1 cellular context compared by ENCODE assay signal in the genomic region with DNA sequence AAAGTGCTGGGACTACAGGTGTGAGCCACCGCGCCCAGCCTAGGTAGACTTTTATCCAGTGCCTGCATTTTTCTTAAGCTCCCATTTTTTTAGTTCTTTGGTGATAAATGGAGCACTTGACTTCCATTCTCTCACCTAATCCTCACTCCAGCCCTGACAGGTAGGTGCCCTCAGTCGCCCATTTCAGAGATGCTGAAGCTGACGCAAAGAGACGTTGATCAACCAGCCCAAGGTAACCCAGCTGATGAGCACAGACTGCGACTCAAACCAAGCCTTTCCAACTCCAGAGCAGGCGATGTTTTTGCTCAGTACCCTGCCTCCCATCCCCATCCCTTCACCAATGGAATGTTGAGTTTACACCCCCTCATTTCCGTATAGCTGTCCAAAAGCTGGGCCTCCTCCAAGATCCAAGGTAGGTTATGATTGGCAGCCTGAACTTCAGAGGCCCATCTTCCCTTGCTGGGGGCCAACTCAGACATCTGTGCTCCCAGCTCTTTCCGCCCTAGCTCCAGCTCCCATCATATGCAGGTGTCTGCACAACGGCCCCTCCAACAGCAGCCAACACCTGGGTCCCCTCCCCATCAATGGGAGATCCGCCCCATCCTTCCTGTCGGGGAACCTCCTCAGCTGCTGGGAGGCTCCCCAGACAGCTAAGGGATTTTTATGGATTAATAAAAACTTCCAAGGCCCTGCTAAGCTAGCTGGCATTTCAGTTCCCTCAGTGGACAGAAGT.
TF ChIP-seq lines count a peak whose summit lies in the region.

No MANE protein-coding gene starts in this region.

TF ChIP-seq in H1, 55 proteins besides CTCF, POLR2A, EP300 and RAD21:
- TF ChIP-seq GTF2F1 (IDR thresholded peaks at IDR 0.05; ENCODE audit: borderline replicate concordance, low read depth, low read length), result no peak
- TF ChIP-seq NRF1 (IDR thresholded peaks at IDR 0.05; ENCODE audit: low read depth, low read length), result no peak
- no peak for TF ChIP-seq JUN (IDR thresholded peaks at IDR 0.05; ENCODE audit: low read depth, low read length)
- TF ChIP-seq EGR1 (IDR thresholded peaks at IDR 0.05; ENCODE audit: borderline replicate concordance, low read depth, low read length), result no peak
- no peak for TF ChIP-seq POU5F1 (IDR thresholded peaks at IDR 0.05; ENCODE audit: low read depth, low read length)
- TF ChIP-seq FOSL1 (IDR thresholded peaks at IDR 0.05; ENCODE audit: insufficient read depth, low read depth, low read length), result no peak
- no peak for TF ChIP-seq RXRA (IDR thresholded peaks at IDR 0.05; ENCODE audit: insufficient read depth, low read depth, low read length)
- TF ChIP-seq JUND (IDR thresholded peaks at IDR 0.05; ENCODE audit: low read length), result no peak
- no peak for TF ChIP-seq TCF12 (IDR thresholded peaks at IDR 0.05; ENCODE audit: low read depth, low read length)
